In the genomic region with DNA sequence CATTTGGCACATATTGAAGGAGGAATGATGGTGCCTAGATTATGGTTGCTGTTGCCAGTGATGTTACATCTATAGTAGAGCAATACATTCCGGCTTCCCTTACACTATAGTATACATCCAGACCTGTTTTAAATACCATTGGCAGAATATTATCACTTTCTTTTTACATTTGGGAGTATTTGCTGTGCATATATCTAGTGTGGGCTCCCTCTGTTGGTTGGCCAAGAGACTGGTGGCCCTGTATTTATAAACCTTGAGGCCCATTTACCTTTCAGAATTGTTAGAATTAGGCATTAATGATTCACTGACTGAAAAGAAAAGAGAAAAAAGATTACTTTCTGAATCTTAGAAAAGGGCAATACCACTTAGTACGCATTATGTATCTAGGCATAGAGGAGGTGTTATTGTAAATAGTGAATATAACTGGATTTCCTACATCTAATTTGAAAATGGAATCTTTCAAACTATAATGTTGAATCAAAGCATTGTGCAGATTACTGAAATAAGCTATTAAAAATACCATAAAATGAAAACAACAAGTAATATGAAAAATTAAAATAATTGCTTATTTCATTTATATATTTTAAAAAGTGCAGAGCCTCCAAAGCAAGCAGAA, we compare ENCODE assay signal across 9 cellular contexts.
DNase-seq lines count a peak whose midpoint lies in the region; ATAC-seq and TF ChIP-seq lines count a peak whose summit lies in the region.
"Had no signal": no experiment of that assay in that cellular context is flagged by ENCODE, and none has a peak within 500 bp of the region (broad histone marks: within the 10 kb centered on the region; RNA-seq: fewer than 3 reads in every experiment).

No MANE protein-coding gene starts in this region.

- peak; percentile 68 for ATAC-seq in GM19463 (IDR thresholded peaks at IDR 0.05; ENCODE audit: unreplicated experiment)
- ATAC-seq in stimulated activated naive B cell treated with anti-CD40 and anti-IgM and Interleukin-4, amounts not matched to agents 10 μg/mL and 1 μg/mL and 100 μg/mL, for 72 hours (replicated peaks), result peak; percentile 53 to 67
- ATAC-seq in CD8-positive, alpha-beta T cell, result no peak
- no peak for ATAC-seq in activated naive CD8-positive, alpha-beta T cell treated with anti-CD3 and anti-CD28 coated beads, Interleukin-2, amount 50 U/mL, for 24 hours

- CTCF ChIA-PET in BJ (lab: Yijun Ruan, JAX), result interaction anchor here (1.2 kb wide), 1 partner anchor 9 kb away, joined by 3 read pairs; no protein-coding TSS in a partner anchor
- CTCF ChIA-PET in CD8-positive, alpha-beta T cell (lab: Charles Lee), result interaction anchor here (1.0 kb wide), 2 partner anchors 644 to 645 kb away, joined by 3 to 4 read pairs; no protein-coding TSS in a partner anchor

- no peaks in the 10 kb centered on the region for H4K20me1 ChIP-seq in MM.1S (ENCODE audit: insufficient read depth, low read length)

- POLR2A ChIA-PET in BJ (lab: Charles Lee), result no interaction called here
- POLR2A ChIA-PET in CD8-positive, alpha-beta T cell (lab: Charles Lee), result no interaction called here

- H3K36me3 Mint-ChIP-seq in stimulated activated naive B cell treated with anti-CD40 and anti-IgM and Interleukin-4, amounts not matched to agents 10 μg/mL and 1 μg/mL and 100 μg/mL, for 72 hours, result no peaks in the 10 kb centered on the region
- no peaks in the 10 kb centered on the region for H3K36me3 Mint-ChIP-seq in CD8-positive, alpha-beta T cell
- no peaks in the 10 kb centered on the region for H3K36me3 Mint-ChIP-seq in activated naive CD8-positive, alpha-beta T cell treated with anti-CD3 and anti-CD28 coated beads, Interleukin-2, amount 50 U/mL, for 24 hours (ENCODE audit: low read depth)

- H3K79me2 ChIP-seq in MM.1S (ENCODE audit: low read length), result no peaks in the 10 kb centered on the region

- intact Hi-C loops in CD8-positive, alpha-beta T cell (cut with DNase I, micrococcal nuclease), result loop anchor here (5.0 kb wide), 2 partner anchors 641 to 646 kb away; no protein-coding TSS in a partner anchor

- H3K27me3 ChIP-seq in BJ (ENCODE audit: control insufficient read depth, insufficient read depth, low read length) (no peaks in the 10 kb centered on the region), MM.1S (replicated peaks; ENCODE audit: insufficient read depth, low read length) (no peaks in the 10 kb centered on the region)
- no peaks in the 10 kb centered on the region for H3K27me3 ChIP-seq in CD8-positive, alpha-beta T cell (ENCODE audit: insufficient read depth, low read length)

- H3K4me1 Mint-ChIP-seq in stimulated activated naive B cell treated with anti-CD40 and anti-IgM and Interleukin-4, amounts not matched to agents 10 μg/mL and 1 μg/mL and 100 μg/mL, for 72 hours, result peaks cover 0 to 2% of the 10 kb centered on the region in 2 donors
- no peaks in the 10 kb centered on the region for H3K4me1 Mint-ChIP-seq in CD8-positive, alpha-beta T cell (ENCODE audit: low read depth)
- H3K4me1 Mint-ChIP-seq in activated naive CD8-positive, alpha-beta T cell treated with anti-CD3 and anti-CD28 coated beads, Interleukin-2, amount 50 U/mL, for 24 hours, result no peaks in the 10 kb centered on the region

- no peak overlapping the region for H3K27ac Mint-ChIP-seq in stimulated activated naive B cell treated with anti-CD40 and anti-IgM and Interleukin-4, amounts not matched to agents 10 μg/mL and 1 μg/mL and 100 μg/mL, for 72 hours
- H3K27ac Mint-ChIP-seq in CD8-positive, alpha-beta T cell, result no peak overlapping the region
- H3K27ac Mint-ChIP-seq in activated naive CD8-positive, alpha-beta T cell treated with anti-CD3 and anti-CD28 coated beads, Interleukin-2, amount 50 U/mL, for 24 hours, result no peak overlapping the region

- peaks cover 4% of the 10 kb centered on the region; the same call in 1 of the 2 replicates for H3K4me1 ChIP-seq in MM.1S (ENCODE audit: low read length)
- H3K4me1 ChIP-seq in CD8-positive, alpha-beta T cell (ENCODE audit: insufficient read depth, low read length), result no peaks in the 10 kb centered on the region

- no peak overlapping the region for H3K4me3 ChIP-seq in BJ (ENCODE audit: low read depth, low read length)
- H3K4me3 ChIP-seq in MM.1S (ENCODE audit: low read length), result no peak overlapping the region
- no peak overlapping the region for H3K4me3 ChIP-seq in epithelial cell of proximal tubule (ENCODE audit: low read depth, low read length)
- H3K4me3 ChIP-seq in CD8-positive, alpha-beta T cell (ENCODE audit: low read depth, low read length), result no peak overlapping the region
- H3K4me3 ChIP-seq: thoracic aorta had no signal

- H3K9ac ChIP-seq in MM.1S (ENCODE audit: low read length), result no peak overlapping the region

- TF ChIP-seq CTCF in BJ (IDR thresholded peaks at IDR 0.05; ENCODE audit: insufficient read depth, low read depth, low read length) (peak; percentile 45), MM.1S (IDR thresholded peaks at IDR 0.05; ENCODE audit: low read length) (peak; percentile 80), epithelial cell of proximal tubule (conservative IDR thresholded peaks at IDR 0.05; ENCODE audit: low read depth, low read length) (peak; percentile 81)
- TF ChIP-seq CTCF in CD8-positive, alpha-beta T cell (IDR thresholded peaks at IDR 0.05), result no peak

- H3K27me3 Mint-ChIP-seq in stimulated activated naive B cell treated with anti-CD40 and anti-IgM and Interleukin-4, amounts not matched to agents 10 μg/mL and 1 μg/mL and 100 μg/mL, for 72 hours, result no peaks in the 10 kb centered on the region
- H3K27me3 Mint-ChIP-seq in CD8-positive, alpha-beta T cell (ENCODE audit: low read depth), result no peaks in the 10 kb centered on the region
- no peaks in the 10 kb centered on the region for H3K27me3 Mint-ChIP-seq in activated naive CD8-positive, alpha-beta T cell treated with anti-CD3 and anti-CD28 coated beads, Interleukin-2, amount 50 U/mL, for 24 hours

- no peaks in the 10 kb centered on the region for H3K9me2 ChIP-seq in MM.1S (replicated peaks; ENCODE audit: insufficient read depth, low read length)

- no peak overlapping the region for H3K27ac ChIP-seq in MM.1S (ENCODE audit: low read length)
- H3K27ac ChIP-seq in CD8-positive, alpha-beta T cell (ENCODE audit: low read depth, low read length), result no peak overlapping the region
- H3K27ac ChIP-seq: thoracic aorta had no signal

- H3K36me3 ChIP-seq in BJ (ENCODE audit: control insufficient read depth, insufficient read depth, low read length) (no peaks in the 10 kb centered on the region), MM.1S (replicated peaks; ENCODE audit: insufficient read depth, low read length) (no peaks in the 10 kb centered on the region)
- no peaks in the 10 kb centered on the region for H3K36me3 ChIP-seq in CD8-positive, alpha-beta T cell (ENCODE audit: insufficient read depth, low read length)
- H3K36me3 ChIP-seq: thoracic aorta had no signal

- DNase-seq in BJ (ENCODE audit: low read depth) (no peak), MM.1S (peak; percentile 59), epithelial cell of proximal tubule (ENCODE audit: low read depth) (no peak), NCI-H2227 treated with DMSO at 0.1 percent for 48 hours (lab: John Stamatoyannopoulos, UW) (no peak)
- DNase-seq in stimulated activated naive B cell treated with anti-CD40 and anti-IgM and Interleukin-4, amounts not matched to agents 10 μg/mL and 1 μg/mL and 100 μg/mL, for 72 hours, result no peak
- no peak for DNase-seq in CD8-positive, alpha-beta T cell
- no peak for DNase-seq in activated naive CD8-positive, alpha-beta T cell treated with anti-CD3 and anti-CD28 coated beads, Interleukin-2, amount 50 U/mL, for 24 hours

- no peak overlapping the region for H3K4me2 ChIP-seq in MM.1S (ENCODE audit: low read depth, low read length)

- H3K4me3 Mint-ChIP-seq in stimulated activated naive B cell treated with anti-CD40 and anti-IgM and Interleukin-4, amounts not matched to agents 10 μg/mL and 1 μg/mL and 100 μg/mL, for 72 hours, result no peak overlapping the region
- no peak overlapping the region for H3K4me3 Mint-ChIP-seq in CD8-positive, alpha-beta T cell
- H3K4me3 Mint-ChIP-seq in activated naive CD8-positive, alpha-beta T cell treated with anti-CD3 and anti-CD28 coated beads, Interleukin-2, amount 50 U/mL, for 24 hours, result no peak overlapping the region

- H2AFZ ChIP-seq in MM.1S (ENCODE audit: low read length), result no peak overlapping the region

- no peaks in the 10 kb centered on the region for H3F3A ChIP-seq in MM.1S (ENCODE audit: insufficient read depth, low read length)

- no peaks in the 10 kb centered on the region for H3K9me3 ChIP-seq in MM.1S (replicated peaks; ENCODE audit: insufficient read depth, low read length)
- no peaks in the 10 kb centered on the region for H3K9me3 ChIP-seq in CD8-positive, alpha-beta T cell (ENCODE audit: low read length)
- H3K9me3 ChIP-seq: thoracic aorta had no signal

- H3K9me3 Mint-ChIP-seq in stimulated activated naive B cell treated with anti-CD40 and anti-IgM and Interleukin-4, amounts not matched to agents 10 μg/mL and 1 μg/mL and 100 μg/mL, for 72 hours, result no peaks in the 10 kb centered on the region
- H3K9me3 Mint-ChIP-seq in CD8-positive, alpha-beta T cell, result no peaks in the 10 kb centered on the region
- no peaks in the 10 kb centered on the region for H3K9me3 Mint-ChIP-seq in activated naive CD8-positive, alpha-beta T cell treated with anti-CD3 and anti-CD28 coated beads, Interleukin-2, amount 50 U/mL, for 24 hours

Comparison
In these comparisons a context has a peak if more than half of its experiments do, and no peak if none do; other contexts are left out.
1. ATAC-seq: peak in GM19463 (single experiment) and stimulated activated naive B cell treated with anti-CD40 and anti-IgM and Interleukin-4, amounts not matched to agents 10 μg/mL and 1 μg/mL and 100 μg/mL, for 72 hours (2 of 2); none in CD8-positive, alpha-beta T cell (single experiment) and activated naive CD8-positive, alpha-beta T cell treated with anti-CD3 and anti-CD28 coated beads, Interleukin-2, amount 50 U/mL, for 24 hours (single experiment).